9 cellular contexts compared by ENCODE assay signal in the genomic region with DNA sequence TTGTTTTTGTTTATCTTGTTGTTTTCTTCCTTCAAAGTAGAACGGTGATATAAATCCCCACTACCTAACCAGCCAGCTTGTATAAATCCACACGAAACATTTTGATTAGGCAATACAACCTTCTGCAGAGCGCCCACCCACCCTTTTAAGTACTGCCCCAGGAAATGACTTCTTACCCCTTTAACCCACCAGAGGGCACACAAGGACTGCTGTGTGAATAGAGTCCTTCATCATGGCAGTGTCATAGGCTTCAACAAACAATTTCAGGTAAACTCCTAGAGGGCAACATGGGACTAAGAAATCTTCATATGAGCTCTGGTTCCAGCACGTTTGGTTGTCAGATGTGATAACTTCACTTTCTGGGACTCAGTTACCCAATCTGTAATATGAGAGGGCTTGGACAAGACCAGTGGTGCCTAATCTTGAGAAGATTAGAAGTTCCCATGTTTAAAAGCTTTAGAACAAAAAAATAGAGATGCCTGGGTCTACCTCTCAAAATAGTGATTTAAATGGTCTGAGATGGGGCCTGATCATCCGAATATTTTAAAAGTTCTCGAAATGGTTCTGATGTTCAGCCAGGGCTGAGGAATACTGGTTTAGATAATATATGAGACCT. TPM values are rescaled to one million over a fixed set of nuclear protein-coding genes. Genes with fewer than 3 reads are reported as not detected.
DNase-seq lines count a peak whose midpoint lies in the region; ATAC-seq and TF ChIP-seq lines count a peak whose summit lies in the region.
"Had no signal": no experiment of that assay in that cellular context is flagged by ENCODE, and none has a peak within 500 bp of the region (broad histone marks: within the 10 kb centered on the region; RNA-seq: fewer than 3 reads in every experiment).

No MANE protein-coding gene starts in this region.

- no peak for TF ChIP-seq POLR2A in transverse colon (IDR thresholded peaks at IDR 0.05)

- peaks cover 5% of the 10 kb centered on the region for H3K27me3 ChIP-seq in CD4-positive, CD25-positive, alpha-beta regulatory T cell (ENCODE audit: control insufficient read depth, insufficient read depth, low read length)
- no peaks in the 10 kb centered on the region for H3K27me3 ChIP-seq in transverse colon

- H3K4me1 ChIP-seq in CD4-positive, CD25-positive, alpha-beta regulatory T cell (ENCODE audit: control insufficient read depth, insufficient read depth, low read length, poor library complexity, severe bottlenecking) = no peaks in the 10 kb centered on the region
- H3K4me1 ChIP-seq in mucosa of descending colon (ENCODE audit: low read depth) = no peaks in the 10 kb centered on the region
- no peaks in the 10 kb centered on the region for H3K4me1 ChIP-seq in transverse colon

- H3K4me3 Mint-ChIP-seq in CD4-positive, CD25-positive, alpha-beta regulatory T cell = no peak overlapping the region
- H3K4me3 Mint-ChIP-seq: IgD-negative memory B cell had no signal

- TF ChIP-seq CTCF in epithelial cell of esophagus (IDR thresholded peaks at IDR 0.05; ENCODE audit: insufficient read depth, low read depth, low read length, missing control alignments) = peak; percentile 92
- peak; percentile 35 for TF ChIP-seq CTCF in mucosa of descending colon (IDR thresholded peaks at IDR 0.05)
- peak; percentile 57 to 65 (median 62) for TF ChIP-seq CTCF in transverse colon (IDR thresholded peaks at IDR 0.05)

- H3K9me3 Mint-ChIP-seq in CD4-positive, CD25-positive, alpha-beta regulatory T cell = peaks cover 0 to 10% (median 6%) of the 10 kb centered on the region in 7 donors

- peak; percentile 58 to 60 for ATAC-seq in CD4-positive, CD25-positive, alpha-beta regulatory T cell (ENCODE audit: low read depth in 2 of 2)
- ATAC-seq in GM19025 (IDR thresholded peaks at IDR 0.05; ENCODE audit: low read depth, unreplicated experiment) (peak; percentile 76), HG03460 (IDR thresholded peaks at IDR 0.05; ENCODE audit: unreplicated experiment) (peak; percentile 87), mucosa of descending colon (peak; percentile 75)

- no peak overlapping the region for H3K27ac Mint-ChIP-seq in CD4-positive, CD25-positive, alpha-beta regulatory T cell
- H3K27ac Mint-ChIP-seq: IgD-negative memory B cell had no signal

- peak; percentile 11 to 68 (median 40) for DNase-seq in CD4-positive, CD25-positive, alpha-beta regulatory T cell
- peak; percentile 78 for DNase-seq in NCI-H446 treated with DMSO at 0.1 percent for 48 hours (lab: John Stamatoyannopoulos, UW)
- DNase-seq in activated CD4-positive, alpha-beta T cell treated with anti-CD3 and anti-CD28 coated beads for 24 hours (ENCODE audit: low read depth in 2 of 2) = peak; percentile 7 to 18
- peak; percentile 90 for DNase-seq in epithelial cell of esophagus (ENCODE audit: low read depth)
- DNase-seq in mucosa of descending colon = peak in 1 of 3 donors; percentile 57
- DNase-seq in transverse colon = peak; percentile 22

- H3K36me3 Mint-ChIP-seq in CD4-positive, CD25-positive, alpha-beta regulatory T cell = no peaks in the 10 kb centered on the region
- H3K36me3 Mint-ChIP-seq: IgD-negative memory B cell had no signal

- WGBS in transverse colon (ENCODE audit: low coverage in 1 of 2), 2 donors = 29 to 38% methylated on average over 4 to 6 of the region's 6 CpGs

- intact Hi-C loops in mucosa of descending colon (cut with DNase I, micrococcal nuclease) (loop anchor here (10.0 kb wide), 2 partner anchors 112 to 272 kb away; no protein-coding TSS in a partner anchor), transverse colon (cut with DNase I; ENCODE audit: low total_unique reads) (no loop called here)

- peaks cover 0 to 3% (median 1%) of the 10 kb centered on the region in 4 donors for H3K4me1 Mint-ChIP-seq in CD4-positive, CD25-positive, alpha-beta regulatory T cell
- H3K4me1 Mint-ChIP-seq: IgD-negative memory B cell had no signal

- no peak for TF ChIP-seq EP300 in transverse colon (IDR thresholded peaks at IDR 0.05; ENCODE audit: low read depth)

- no peak overlapping the region for H3K27ac ChIP-seq in CD4-positive, CD25-positive, alpha-beta regulatory T cell (ENCODE audit: insufficient read depth, low read length, poor library complexity, severe bottlenecking)
- H3K27ac ChIP-seq in transverse colon = no peak overlapping the region

- peaks cover 4% of the 10 kb centered on the region in 2 experiments for H3K9me3 ChIP-seq in CD4-positive, CD25-positive, alpha-beta regulatory T cell (ENCODE audit: control insufficient read depth in 2 of 2, low read length in 2 of 2)
- H3K9me3 ChIP-seq in mucosa of descending colon = peaks cover 10% of the 10 kb centered on the region
- H3K9me3 ChIP-seq in transverse colon = peaks cover 5 to 6% of the 10 kb centered on the region in 2 donors

- no peak overlapping the region for H3K4me3 ChIP-seq in CD4-positive, CD25-positive, alpha-beta regulatory T cell (ENCODE audit: low read depth, low read length)
- H3K4me3 ChIP-seq in epithelial cell of esophagus (ENCODE audit: low read length) (no peak overlapping the region), mucosa of descending colon (no peak overlapping the region), transverse colon (no peak overlapping the region)

- H3K36me3 ChIP-seq in CD4-positive, CD25-positive, alpha-beta regulatory T cell (ENCODE audit: control insufficient read depth, insufficient read depth, low read length) = no peaks in the 10 kb centered on the region
- no peaks in the 10 kb centered on the region for H3K36me3 ChIP-seq in mucosa of descending colon (ENCODE audit: low read depth)
- H3K36me3 ChIP-seq in transverse colon = no peaks in the 10 kb centered on the region

- H3K27me3 Mint-ChIP-seq in CD4-positive, CD25-positive, alpha-beta regulatory T cell = peaks cover 6% of the 10 kb centered on the region

- in situ Hi-C loops in transverse colon (cut with MboI; ENCODE audit: low pct_ligation_motif_present in 1 of 4, low pct_unique_long_range_greater_than_20kb in 1 of 4, low sequenced_read_pairs in 3 of 4) = loop anchor here in 3 of 4 donors (10.0 kb wide), 1 partner anchor 272 kb away; no protein-coding TSS in a partner anchor

RNA-seq across cellular contexts. Expression of a gene that starts 56.1 kb away (rescaled TPM):
- 1.3 TPM for total RNA-seq in CD4-positive, CD25-positive, alpha-beta regulatory T cell
- 1 to 10 TPM in 2 of 4 donors, under 1 TPM in 2; 0.18 to 1.3 (median 1.0) TPM for polyA plus RNA-seq in CD4-positive, CD25-positive, alpha-beta regulatory T cell
- 10 to 100 TPM in 1 of 3 donors, 1 to 10 TPM in 2; 5.0 to 11.5 (median 5.9) TPM for total RNA-seq in mucosa of descending colon
- total RNA-seq in transverse colon = 10 to 100 TPM in 1 of 4 donors, 1 to 10 TPM in 3; 6.7 to 17.9 (median 8.9) TPM

Comparison
In these comparisons a context has a peak if more than half of its experiments do, and no peak if none do; other contexts are left out.
1. CTCF ChIP-seq: peak in every context shown above with its lines; median percentile 92 in epithelial cell of esophagus; 62 in transverse colon; 35 in mucosa of descending colon.